In the genomic region with DNA sequence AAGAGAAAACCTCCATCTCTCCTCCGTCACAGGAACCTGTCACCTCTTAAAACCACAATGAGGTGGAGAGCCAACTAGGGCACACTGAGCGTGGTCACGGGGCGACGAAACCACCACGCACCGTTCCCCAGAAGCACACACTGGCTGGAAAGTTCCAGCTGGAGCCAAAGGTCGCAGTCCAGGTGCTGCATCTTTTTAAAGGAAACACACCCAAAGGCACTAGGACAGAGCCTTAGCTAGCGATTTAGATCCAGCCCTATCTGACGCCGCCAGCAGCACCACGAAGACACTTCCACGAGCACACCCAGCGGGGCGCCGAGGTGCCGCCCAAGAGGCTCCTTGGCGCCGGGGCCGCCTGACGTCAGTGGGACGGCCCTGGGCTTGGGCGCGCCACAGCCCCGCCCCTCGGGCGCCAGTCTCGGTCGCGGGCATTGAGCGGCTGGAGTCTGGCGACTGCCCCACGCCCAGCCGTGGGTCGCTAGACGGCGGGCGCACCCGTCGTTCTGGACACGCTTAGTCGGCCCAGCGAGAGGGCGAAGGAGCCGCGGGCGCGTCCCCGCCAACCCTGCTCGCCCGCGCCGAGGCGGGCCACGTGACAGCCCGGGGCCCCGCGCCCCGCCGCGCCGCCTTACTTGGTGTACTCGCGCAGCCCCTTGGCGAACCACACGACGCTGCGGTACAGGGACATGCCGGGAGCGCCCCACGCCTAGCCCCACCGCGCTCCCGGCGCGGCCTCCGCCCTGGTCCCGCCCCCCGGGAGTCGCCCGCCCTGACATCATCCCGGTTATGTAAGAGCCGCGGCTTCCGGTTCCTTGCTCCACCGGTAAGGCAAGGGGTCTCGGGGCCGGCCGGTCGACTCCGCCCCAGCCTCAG, we compare ENCODE assay signal across 1 cellular context.
A peak's percentile ranks its signal among the peaks of the same experiment; 100 is the strongest.
TF ChIP-seq lines count a peak whose summit lies in the region.

A gene with protein sequence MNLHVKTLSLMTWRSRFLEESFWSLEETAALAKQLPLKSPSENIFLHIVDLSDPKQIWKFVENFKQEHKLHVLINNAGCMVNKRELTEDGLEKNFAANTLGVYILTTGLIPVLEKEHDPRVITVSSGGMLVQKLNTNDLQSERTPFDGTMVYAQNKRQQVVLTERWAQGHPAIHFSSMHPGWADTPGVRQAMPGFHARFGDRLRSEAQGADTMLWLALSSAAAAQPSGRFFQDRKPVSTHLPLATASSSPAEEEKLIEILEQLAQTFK (minus strand): TSS at position 742 of the 873 bp plus-strand sequence. CDS start 4,504 bp downstream, outside the sequence.

TF ChIP-seq in HEK293, 187 proteins besides CTCF, POLR2A, EP300 and RAD21 (continued from another document):
- TF ChIP-seq, protein P1, sequence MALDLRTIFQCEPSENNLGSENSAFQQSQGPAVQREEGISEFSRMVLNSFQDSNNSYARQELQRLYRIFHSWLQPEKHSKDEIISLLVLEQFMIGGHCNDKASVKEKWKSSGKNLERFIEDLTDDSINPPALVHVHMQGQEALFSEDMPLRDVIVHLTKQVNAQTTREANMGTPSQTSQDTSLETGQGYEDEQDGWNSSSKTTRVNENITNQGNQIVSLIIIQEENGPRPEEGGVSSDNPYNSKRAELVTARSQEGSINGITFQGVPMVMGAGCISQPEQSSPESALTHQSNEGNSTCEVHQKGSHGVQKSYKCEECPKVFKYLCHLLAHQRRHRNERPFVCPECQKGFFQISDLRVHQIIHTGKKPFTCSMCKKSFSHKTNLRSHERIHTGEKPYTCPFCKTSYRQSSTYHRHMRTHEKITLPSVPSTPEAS (tag by site-specific recombination; IDR thresholded peaks at IDR 0.05) = no peak
- TF ChIP-seq ZNF501 (tag by site-specific recombination; IDR thresholded peaks at IDR 0.05) (peak; percentile 48; the same call in 1 of the 2 replicates), ZBTB8A (tag by site-specific recombination; IDR thresholded peaks at IDR 0.05) (peak; percentile 91), ZNF10 (tag by site-specific recombination; IDR thresholded peaks at IDR 0.05) (no peak), AEBP2 (tag by site-specific recombination; IDR thresholded peaks at IDR 0.05; ENCODE audit: borderline replicate concordance) (no peak), ZNF585B (tag by site-specific recombination; IDR thresholded peaks at IDR 0.05) (no peak), ZFP3 (tag by site-specific recombination; IDR thresholded peaks at IDR 0.05; ENCODE audit: low read depth) (no peak), ZNF155 (tag by site-specific recombination; IDR thresholded peaks at IDR 0.05) (no peak), ZNF670 (tag by site-specific recombination; IDR thresholded peaks at IDR 0.05; ENCODE audit: low read depth) (no peak), ZNF580 (tag by site-specific recombination; IDR thresholded peaks at IDR 0.05) (no peak), ZNF48 (tag by site-specific recombination; IDR thresholded peaks at IDR 0.05) (no peak), SP2 (tag by site-specific recombination; IDR thresholded peaks at IDR 0.05) (peak; percentile 78), ZNF416 (tag by site-specific recombination; IDR thresholded peaks at IDR 0.05) (no peak), WT1 (tag by site-specific recombination; IDR thresholded peaks at IDR 0.05) (no peak), GLI2 (tag by site-specific recombination; IDR thresholded peaks at IDR 0.05; ENCODE audit: borderline replicate concordance, low read depth) (no peak)
- TF ChIP-seq, protein P2, sequence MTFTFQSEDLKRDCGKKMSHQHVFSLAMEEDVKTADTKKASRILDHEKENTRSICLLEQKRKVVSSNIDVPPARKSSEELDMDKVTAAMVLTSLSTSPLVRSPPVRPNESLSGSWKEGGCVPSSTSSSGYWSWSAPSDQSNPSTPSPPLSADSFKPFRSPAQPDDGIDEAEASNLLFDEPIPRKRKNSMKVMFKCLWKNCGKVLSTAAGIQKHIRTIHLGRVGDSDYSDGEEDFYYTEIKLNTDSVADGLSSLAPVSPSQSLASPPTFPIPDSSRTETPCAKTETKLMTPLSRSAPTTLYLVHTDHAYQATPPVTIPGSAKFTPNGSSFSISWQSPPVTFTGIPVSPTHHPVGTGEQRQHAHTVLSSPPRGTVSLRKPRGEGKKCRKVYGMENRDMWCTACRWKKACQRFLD (tag by site-specific recombination; IDR thresholded peaks at IDR 0.05) = no peak
- TF ChIP-seq, protein P3, sequence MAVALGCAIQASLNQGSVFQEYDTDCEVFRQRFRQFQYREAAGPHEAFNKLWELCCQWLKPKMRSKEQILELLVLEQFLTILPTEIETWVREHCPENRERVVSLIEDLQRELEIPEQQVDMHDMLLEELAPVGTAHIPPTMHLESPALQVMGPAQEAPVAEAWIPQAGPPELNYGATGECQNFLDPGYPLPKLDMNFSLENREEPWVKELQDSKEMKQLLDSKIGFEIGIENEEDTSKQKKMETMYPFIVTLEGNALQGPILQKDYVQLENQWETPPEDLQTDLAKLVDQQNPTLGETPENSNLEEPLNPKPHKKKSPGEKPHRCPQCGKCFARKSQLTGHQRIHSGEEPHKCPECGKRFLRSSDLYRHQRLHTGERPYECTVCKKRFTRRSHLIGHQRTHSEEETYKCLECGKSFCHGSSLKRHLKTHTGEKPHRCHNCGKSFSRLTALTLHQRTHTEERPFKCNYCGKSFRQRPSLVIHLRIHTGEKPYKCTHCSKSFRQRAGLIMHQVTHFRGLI (tag by site-specific recombination; IDR thresholded peaks at IDR 0.05) = 0 out of 2 replicates have a peak, but pooled peaks have one; percentile 46
- TF ChIP-seq, protein P4, sequence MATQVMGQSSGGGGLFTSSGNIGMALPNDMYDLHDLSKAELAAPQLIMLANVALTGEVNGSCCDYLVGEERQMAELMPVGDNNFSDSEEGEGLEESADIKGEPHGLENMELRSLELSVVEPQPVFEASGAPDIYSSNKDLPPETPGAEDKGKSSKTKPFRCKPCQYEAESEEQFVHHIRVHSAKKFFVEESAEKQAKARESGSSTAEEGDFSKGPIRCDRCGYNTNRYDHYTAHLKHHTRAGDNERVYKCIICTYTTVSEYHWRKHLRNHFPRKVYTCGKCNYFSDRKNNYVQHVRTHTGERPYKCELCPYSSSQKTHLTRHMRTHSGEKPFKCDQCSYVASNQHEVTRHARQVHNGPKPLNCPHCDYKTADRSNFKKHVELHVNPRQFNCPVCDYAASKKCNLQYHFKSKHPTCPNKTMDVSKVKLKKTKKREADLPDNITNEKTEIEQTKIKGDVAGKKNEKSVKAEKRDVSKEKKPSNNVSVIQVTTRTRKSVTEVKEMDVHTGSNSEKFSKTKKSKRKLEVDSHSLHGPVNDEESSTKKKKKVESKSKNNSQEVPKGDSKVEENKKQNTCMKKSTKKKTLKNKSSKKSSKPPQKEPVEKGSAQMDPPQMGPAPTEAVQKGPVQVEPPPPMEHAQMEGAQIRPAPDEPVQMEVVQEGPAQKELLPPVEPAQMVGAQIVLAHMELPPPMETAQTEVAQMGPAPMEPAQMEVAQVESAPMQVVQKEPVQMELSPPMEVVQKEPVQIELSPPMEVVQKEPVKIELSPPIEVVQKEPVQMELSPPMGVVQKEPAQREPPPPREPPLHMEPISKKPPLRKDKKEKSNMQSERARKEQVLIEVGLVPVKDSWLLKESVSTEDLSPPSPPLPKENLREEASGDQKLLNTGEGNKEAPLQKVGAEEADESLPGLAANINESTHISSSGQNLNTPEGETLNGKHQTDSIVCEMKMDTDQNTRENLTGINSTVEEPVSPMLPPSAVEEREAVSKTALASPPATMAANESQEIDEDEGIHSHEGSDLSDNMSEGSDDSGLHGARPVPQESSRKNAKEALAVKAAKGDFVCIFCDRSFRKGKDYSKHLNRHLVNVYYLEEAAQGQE (tag by site-specific recombination; IDR thresholded peaks at IDR 0.05) = no peak
